Comparison of ENCODE assay signal across 9 cellular contexts in genomic region chr1:93702102-93702827, GRCh38. TPM values are rescaled to one million over a fixed set of nuclear protein-coding genes. Genes with fewer than 3 reads are reported as not detected.
DNase-seq lines count a peak whose midpoint lies in the region; ATAC-seq and TF ChIP-seq lines count a peak whose summit lies in the region.
"Had no signal": no experiment of that assay in that cellular context is flagged by ENCODE, and none has a peak within 500 bp of the region (broad histone marks: within the 10 kb centered on the region; RNA-seq: fewer than 3 reads in every experiment).

No MANE protein-coding gene starts in this region.

- H3K36me3 ChIP-seq in GM23248 (ENCODE audit: low read depth) (no peaks in the 10 kb centered on the region), Panc1 (ENCODE audit: control insufficient read depth, insufficient read depth, low read length) (no peaks in the 10 kb centered on the region), kidney epithelial cell (ENCODE audit: control insufficient read depth, insufficient read depth, low read length) (no peaks in the 10 kb centered on the region), mucosa of descending colon (ENCODE audit: low read depth) (no peaks in the 10 kb centered on the region)

- in situ Hi-C loops in GM23248 (cut with MboI), result no loop called here
- in situ Hi-C loops in Panc1 (cut with HindIII; ENCODE audit: low pct_unique_long_range_greater_than_20kb, low sequenced_read_pairs), result no loop called here

- no peak overlapping the region for H3K4me3 ChIP-seq in AG04450 (ENCODE audit: low read depth, low read length)
- H3K4me3 ChIP-seq in GM23248, result no peak overlapping the region
- H3K4me3 ChIP-seq in Panc1 (ENCODE audit: low read depth in 2 of 2, low read length in 2 of 2), result no peak overlapping the region
- no peak overlapping the region for H3K4me3 ChIP-seq in kidney epithelial cell (ENCODE audit: low read depth, low read length)
- H3K4me3 ChIP-seq in mucosa of descending colon, result no peak overlapping the region

- H3K9me3 ChIP-seq in AG04450 (ENCODE audit: control insufficient read depth, insufficient read depth, low read length), result peaks cover 3% of the 10 kb centered on the region; the same call in 1 of the 2 replicates
- H3K9me3 ChIP-seq in GM23248 (ENCODE audit: low read depth), result no peaks in the 10 kb centered on the region
- H3K9me3 ChIP-seq in Panc1 (ENCODE audit: control insufficient read depth, insufficient read depth, low read depth, low read length), result no peaks in the 10 kb centered on the region
- H3K9me3 ChIP-seq in mucosa of descending colon, result no peaks in the 10 kb centered on the region

- intact Hi-C loops in Panc1 (cut with micrococcal nuclease; ENCODE audit: unreplicated experiment) (no loop called here), mucosa of descending colon (cut with DNase I, micrococcal nuclease) (no loop called here)

- H3K27ac ChIP-seq in AG04450 (ENCODE audit: low read depth, low read length) (peak overlapping the region; percentile 89), GM23248 (peak overlapping the region; percentile 82), Panc1 (ENCODE audit: low read length) (peak overlapping the region; percentile 72), caudate nucleus (ENCODE audit: low read depth, low read length) (no peak overlapping the region)

- TF ChIP-seq CTCF in AG04450 (IDR thresholded peaks at IDR 0.05; ENCODE audit: low read depth, low read length), result no peak
- no peak for TF ChIP-seq CTCF in Panc1 (IDR thresholded peaks at IDR 0.05)
- TF ChIP-seq CTCF in kidney epithelial cell (IDR thresholded peaks at IDR 0.05; ENCODE audit: insufficient read depth, low read length, poor library complexity, severe bottlenecking), result no peak
- no peak for TF ChIP-seq CTCF in mucosa of descending colon (IDR thresholded peaks at IDR 0.05)

- no peaks in the 10 kb centered on the region; the same call in 1 of the 2 replicates for H3F3A ChIP-seq in GM23248 (ENCODE audit: insufficient read depth)

- H3K27me3 ChIP-seq in AG04450 (ENCODE audit: control insufficient read depth, insufficient read depth, low read length), result no peaks in the 10 kb centered on the region
- no peaks in the 10 kb centered on the region for H3K27me3 ChIP-seq in GM23248 (replicated peaks; ENCODE audit: insufficient read depth)
- no peaks in the 10 kb centered on the region for H3K27me3 ChIP-seq in Panc1 (ENCODE audit: control insufficient read depth, insufficient read depth, low read length)
- H3K27me3 ChIP-seq in kidney epithelial cell (ENCODE audit: control insufficient read depth, insufficient read depth, low read length), result no peaks in the 10 kb centered on the region

- CTCF ChIA-PET in AG04450 (lab: Charles Lee) (interaction anchor here (0.9 to 1.6 kb wide), 4 partner anchors 16 to 142 kb away, joined by 3 to 7 read pairs (median 4); no protein-coding TSS in a partner anchor), Panc1 (lab: Charles Lee) (no interaction called here)

- H3K4me2 ChIP-seq in GM23248 (ENCODE audit: unreplicated experiment), result peak overlapping the region; percentile 2

- peak overlapping the region; percentile 32 for H2AFZ ChIP-seq in GM23248

- DNase-seq in AG04450 (ENCODE audit: low read depth, low spot score) (no peak), GM23248 (peak; percentile 15), Panc1 (ENCODE audit: low read depth, low spot score) (no peak), kidney epithelial cell (ENCODE audit: low read depth) (peak; percentile 54), COR-L47 (lab: John Stamatoyannopoulos, UW) (no peak), caudate nucleus (lab: John Stamatoyannopoulos, UW) (no peak), NCI-H1436 treated with DMSO at 0.1 percent for 48 hours (lab: John Stamatoyannopoulos, UW) (no peak), mucosa of descending colon (no peak)

- 85 to 90% methylated on average over 9 of the region's 9 CpGs for WGBS in GM23248 (ENCODE audit: low coverage in 1 of 2, low lambda C conversion rate in 2 of 2, missing lambda C conversion rate in 2 of 2), 2 experiments

- H3K79me2 ChIP-seq in GM23248 (ENCODE audit: insufficient read depth), result no peaks in the 10 kb centered on the region

- H3K9me2 ChIP-seq in GM23248 (ENCODE audit: insufficient read depth), result no peaks in the 10 kb centered on the region

- ATAC-seq in Panc1, result no peak
- no peak for ATAC-seq in mucosa of descending colon
- ATAC-seq: CD8-positive, alpha-beta T cell had no signal

- H3K9ac ChIP-seq in GM23248, result peak overlapping the region; percentile 37; the same call in 1 of the 2 replicates

- no peaks in the 10 kb centered on the region for H4K20me1 ChIP-seq in GM23248 (ENCODE audit: insufficient read depth)

- H3K4me1 ChIP-seq in GM23248 (ENCODE audit: insufficient read depth) (peaks cover 27% of the 10 kb centered on the region), Panc1 (ENCODE audit: control insufficient read depth, insufficient read depth, low read length) (peaks cover 15% of the 10 kb centered on the region), mucosa of descending colon (ENCODE audit: low read depth) (no peaks in the 10 kb centered on the region)

- BruUV-seq in Panc1 (replicated peaks; lab: Mats Ljungman, UMichigan), result no TSS peak

- POLR2A ChIA-PET in AG04450 (lab: Yijun Ruan, JAX) (no interaction called here), Panc1 (lab: Charles Lee) (no interaction called here)

RNA-seq across cellular contexts. Expression of gene BCAR3, which starts 20.6 kb away (rescaled TPM):
- polyA plus RNA-seq in AG04450 (2011; rRNA removed), result 20.6 and 24.9 TPM in 2 replicates
- polyA minus RNA-seq in AG04450 (2011; rRNA and poly(A)+ RNA removed), result 23.1 and 29.7 TPM in 2 replicates
- total RNA-seq in GM23248 (2014; rRNA removed; shearing (Covaris generic)), result 79.5 and 83.2 TPM in 2 replicates
- 62.2 and 65.1 TPM in 2 replicates for polyA plus RNA-seq in GM23248 (2016; fragmentation: Nextera tagmentation; extraction: Ambion mirVana)
- 33.9 TPM for total RNA-seq in Panc1 (2021; ENCODE audit: unreplicated experiment)
- polyA plus RNA-seq in Panc1 (2012; ENCODE audit: insufficient read length), result 22.4 TPM
- 93.3 and 109 TPM in 2 replicates for total RNA-seq in kidney epithelial cell
- total RNA-seq in mucosa of descending colon, result 10 to 100 TPM; 37.2 to 73.7 (median 54.3) TPM

Comparison
In these comparisons a context has a peak if more than half of its experiments do, and no peak if none do; other contexts are left out.
1. DNase-seq: peak in GM23248 (single experiment) and kidney epithelial cell (single experiment); none in AG04450 (single experiment), Panc1 (single experiment), COR-L47 (single experiment), caudate nucleus (0 of 61), NCI-H1436 treated with DMSO at 0.1 percent for 48 hours (single experiment) and mucosa of descending colon (0 of 3).